8 cellular contexts compared by ENCODE assay signal in the genomic region with DNA sequence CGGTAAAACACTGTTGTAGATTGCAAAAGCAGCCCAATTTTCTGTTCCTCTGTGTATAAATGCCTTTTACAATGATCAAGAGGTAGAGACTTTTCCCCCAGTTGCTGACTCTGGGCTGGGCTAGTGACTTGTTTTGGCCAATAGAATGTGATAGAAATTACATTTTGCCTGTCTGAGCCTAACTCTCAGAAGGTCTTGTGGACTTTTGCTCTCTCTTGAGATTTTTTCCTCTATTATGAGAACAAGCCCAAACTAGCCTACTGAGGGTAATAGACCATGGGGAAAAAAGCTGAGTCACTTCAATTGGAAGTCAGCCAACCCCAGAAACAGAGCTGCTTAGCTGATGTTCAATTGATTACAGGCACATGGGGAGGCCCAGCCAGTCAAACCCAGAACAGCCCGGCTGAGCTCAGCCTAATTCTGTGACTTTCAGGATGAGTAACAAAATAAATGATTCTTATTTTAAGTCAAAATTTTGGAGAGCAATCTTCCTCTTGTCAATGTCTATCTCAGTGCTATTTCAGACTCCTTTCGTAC.
A peak's percentile ranks its signal among the peaks of the same experiment; 100 is the strongest.
DNase-seq lines count a peak whose midpoint lies in the region; ATAC-seq and TF ChIP-seq lines count a peak whose summit lies in the region.

No MANE protein-coding gene starts in this region.

- H3K36me3 ChIP-seq in body of pancreas (replicated peaks in 1 of 2; ENCODE audit: insufficient read depth in 1 of 2, low read depth in 2 of 2) (no peaks in the 10 kb centered on the region), thyroid gland (no peaks in the 10 kb centered on the region)
- H3K36me3 ChIP-seq in effector memory CD4-positive, alpha-beta T cell (ENCODE audit: control insufficient read depth, insufficient read depth, low read length) = no peaks in the 10 kb centered on the region

- ATAC-seq in GM19395 (IDR thresholded peaks at IDR 0.05; ENCODE audit: unreplicated experiment) = peak; percentile 98
- peak; percentile 98 for ATAC-seq in HG03342 (IDR thresholded peaks at IDR 0.05; ENCODE audit: unreplicated experiment)
- peak; percentile 93 for ATAC-seq in body of pancreas
- ATAC-seq in left colon = peak; percentile 53

- H3K27me3 ChIP-seq in body of pancreas (no peaks in the 10 kb centered on the region), thyroid gland (no peaks in the 10 kb centered on the region)
- no peaks in the 10 kb centered on the region for H3K27me3 ChIP-seq in effector memory CD4-positive, alpha-beta T cell (replicated peaks; ENCODE audit: control insufficient read depth, insufficient read depth, low read length, poor library complexity, severe bottlenecking)

- no peaks in the 10 kb centered on the region for H3K9me3 ChIP-seq in body of pancreas
- no peaks in the 10 kb centered on the region for H3K9me3 ChIP-seq in thyroid gland
- H3K9me3 ChIP-seq in effector memory CD4-positive, alpha-beta T cell (ENCODE audit: control insufficient read depth, low read length) = no peaks in the 10 kb centered on the region

- TF ChIP-seq POLR2A in body of pancreas (IDR thresholded peaks at IDR 0.05) (no peak), thyroid gland (IDR thresholded peaks at IDR 0.05) (peak in 1 of 2 donors; percentile 51)

- no peak for TF ChIP-seq CTCF in body of pancreas (IDR thresholded peaks at IDR 0.05)
- TF ChIP-seq CTCF in thyroid gland (IDR thresholded peaks at IDR 0.05) = no peak

- H3K27ac ChIP-seq in body of pancreas = peak overlapping the region in 3 of 4 donors; percentile 6 to 58 (median 42)
- H3K27ac ChIP-seq in thyroid gland = peak overlapping the region; percentile 97 to 98 (median 97)
- no peak overlapping the region for H3K27ac ChIP-seq in effector memory CD4-positive, alpha-beta T cell (ENCODE audit: insufficient read depth, low read length, poor library complexity, severe bottlenecking)

- H3K4me1 ChIP-seq in body of pancreas (peaks cover 11% of the 10 kb centered on the region), thyroid gland (peaks cover 25 to 33% of the 10 kb centered on the region in 2 donors)
- no peaks in the 10 kb centered on the region for H3K4me1 ChIP-seq in effector memory CD4-positive, alpha-beta T cell (ENCODE audit: control insufficient read depth, insufficient read depth, low read length, poor library complexity, severe bottlenecking)

- intact Hi-C loops in body of pancreas (cut with DNase I) (no loop called here), left colon (cut with DNase I, micrococcal nuclease) (no loop called here), thyroid gland (cut with DNase I) (no loop called here)

- DNase-seq in ELR (ENCODE audit: low read depth) = peak; percentile 71
- DNase-seq in NCI-H345 (lab: John Stamatoyannopoulos, UW) = peak; percentile 97
- peak; percentile 58 to 70 (median 68) for DNase-seq in body of pancreas
- peak in 1 of 2 donors; percentile 24 for DNase-seq in left colon
- DNase-seq in thyroid gland = peak; percentile 84 to 85
- DNase-seq in effector memory CD4-positive, alpha-beta T cell = no peak

- WGBS in body of pancreas, 2 donors = 63 to 64% methylated on average over 3 of the region's 3 CpGs
- 49% methylated on average over 3 of the region's 3 CpGs for WGBS in thyroid gland, 2 donors

- no peak overlapping the region for H3K4me3 ChIP-seq in body of pancreas
- no peak overlapping the region for H3K4me3 ChIP-seq in thyroid gland (replicated peaks in 1 of 3)
- H3K4me3 ChIP-seq in effector memory CD4-positive, alpha-beta T cell (ENCODE audit: insufficient read depth, low read depth, low read length, poor library complexity, severe bottlenecking) = no peak overlapping the region

Comparison
In these comparisons a context has a peak if more than half of its experiments do, and no peak if none do; other contexts are left out.
1. DNase-seq: peak in ELR (single experiment), NCI-H345 (single experiment), body of pancreas (4 of 4) and thyroid gland (2 of 2); none in effector memory CD4-positive, alpha-beta T cell (0 of 3).
2. Peak in every context shown above with its lines, with median percentiles within 50 percentile points of each other: ATAC-seq.